In the genomic region with DNA sequence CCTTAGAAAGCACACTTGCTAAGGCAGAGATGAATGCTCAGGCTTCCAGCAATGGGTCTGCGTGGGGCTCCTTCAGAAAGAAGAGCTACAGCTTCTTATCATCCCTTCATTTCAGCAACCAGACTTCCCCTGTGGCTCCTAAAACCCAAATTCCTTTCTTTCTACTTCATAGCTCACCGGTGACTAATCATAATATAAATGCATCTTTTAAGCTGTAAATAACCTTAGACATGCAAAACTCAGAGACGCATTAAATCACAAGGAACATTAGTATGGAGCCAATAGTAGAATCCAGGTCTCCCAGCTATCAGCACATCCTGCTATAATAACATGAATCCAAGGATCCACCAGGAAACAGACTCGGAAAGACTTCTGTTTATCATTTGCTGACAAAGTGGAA, we compare ENCODE assay signal across 15 cellular contexts.
A peak's percentile ranks its signal among the peaks of the same experiment; 100 is the strongest.
DNase-seq lines count a peak whose midpoint lies in the region; ATAC-seq and TF ChIP-seq lines count a peak whose summit lies in the region.
"Had no signal": no experiment of that assay in that cellular context is flagged by ENCODE, and none has a peak within 500 bp of the region (broad histone marks: within the 10 kb centered on the region; RNA-seq: fewer than 3 reads in every experiment).

No MANE protein-coding gene starts in this region.

- TF ChIP-seq CTCF in HFF-Myc (IDR thresholded peaks at IDR 0.05; ENCODE audit: low read depth, low read length, missing control alignments), result no peak
- TF ChIP-seq CTCF in astrocyte of the spinal cord (IDR thresholded peaks at IDR 0.05; ENCODE audit: low read depth, low read length), result no peak
- no peak for TF ChIP-seq CTCF in GM13976 (IDR thresholded peaks at IDR 0.05; ENCODE audit: borderline replicate concordance, control extremely low read depth, extremely low read depth, insufficient read depth, missing control alignments)
- TF ChIP-seq CTCF in suprapubic skin (IDR thresholded peaks at IDR 0.05), result no peak

- H3K27ac ChIP-seq in suprapubic skin, result no peak overlapping the region
- H3K27ac ChIP-seq: esophagus squamous epithelium had no signal

- TF ChIP-seq EP300 in suprapubic skin (IDR thresholded peaks at IDR 0.05), result no peak

- peaks cover 7% of the 10 kb centered on the region for H3K36me3 Mint-ChIP-seq in activated naive CD8-positive, alpha-beta T cell treated with anti-CD3 and anti-CD28 coated beads for 36 hours

- peaks cover 8% of the 10 kb centered on the region for H3K4me1 ChIP-seq in suprapubic skin
- H3K4me1 ChIP-seq: esophagus squamous epithelium had no signal

- WGBS in suprapubic skin, result 39% methylated on average over 4 of the region's 4 CpGs

- peaks cover 8% of the 10 kb centered on the region for H3K9me3 Mint-ChIP-seq in activated naive CD8-positive, alpha-beta T cell treated with anti-CD3 and anti-CD28 coated beads for 36 hours
- H3K9me3 Mint-ChIP-seq: activated naive CD4-positive, alpha-beta T cell treated with anti-CD3 and anti-CD28 coated beads for 36 hours had no signal

- peaks cover 6% of the 10 kb centered on the region for H3K9me3 ChIP-seq in suprapubic skin
- H3K9me3 ChIP-seq: esophagus squamous epithelium had no signal

- H3K27me3 ChIP-seq in suprapubic skin, result no peaks in the 10 kb centered on the region
- H3K27me3 ChIP-seq: esophagus squamous epithelium had no signal

- in situ Hi-C loops in astrocyte of the spinal cord (cut with HindIII; ENCODE audit: low sequenced_read_pairs) (no loop called here), GM13976 (cut with MboI; ENCODE audit: low sequenced_read_pairs, unreplicated experiment) (no loop called here)

- DNase-seq in AG08395 (ENCODE audit: low spot score) (peak; percentile 50), HFF-Myc (ENCODE audit: extremely low read depth, low read depth) (peak; percentile 32), astrocyte of the spinal cord (ENCODE audit: low read depth, low spot score) (peak; percentile 52), kidney glomerular epithelial cell (lab: John Stamatoyannopoulos, UW) (peak; percentile 2), GM13976 (ENCODE audit: low spot score) (no peak), suprapubic skin (ENCODE audit: low spot score in 2 of 2) (no peak)
- DNase-seq in activated naive CD8-positive, alpha-beta T cell treated with anti-CD3 and anti-CD28 coated beads for 36 hours, result no peak
- DNase-seq: activated CD8-positive, alpha-beta T cell treated with anti-CD3 and anti-CD28 coated beads, Interleukin-2, amount 10 ng/mL, durations not matched to agents 7 days and 5 days; activated naive CD4-positive, alpha-beta T cell treated with anti-CD3 and anti-CD28 coated beads for 36 hours; esophagus squamous epithelium; GF-D8; NCI-H1105 treated with DMSO at 0.1 percent for 48 hours; NCI-H510A had no signal

- no peaks in the 10 kb centered on the region for H3K36me3 ChIP-seq in suprapubic skin
- H3K36me3 ChIP-seq: esophagus squamous epithelium had no signal

- no peak overlapping the region for H3K4me3 Mint-ChIP-seq in activated naive CD8-positive, alpha-beta T cell treated with anti-CD3 and anti-CD28 coated beads for 36 hours
- H3K4me3 Mint-ChIP-seq: activated CD8-positive, alpha-beta T cell treated with anti-CD3 and anti-CD28 coated beads, Interleukin-2, amount 10 ng/mL, durations not matched to agents 7 days and 5 days; activated naive CD4-positive, alpha-beta T cell treated with anti-CD3 and anti-CD28 coated beads for 36 hours; B cell had no signal

- H3K27me3 Mint-ChIP-seq in activated naive CD8-positive, alpha-beta T cell treated with anti-CD3 and anti-CD28 coated beads for 36 hours, result peaks cover 3% of the 10 kb centered on the region

- H3K4me3 ChIP-seq in HFF-Myc (replicated peaks; ENCODE audit: low read depth, low read length) (no peak overlapping the region), astrocyte of the spinal cord (ENCODE audit: low read depth, low read length) (no peak overlapping the region), suprapubic skin (no peak overlapping the region)
- H3K4me3 ChIP-seq: esophagus squamous epithelium had no signal

- no peak for TF ChIP-seq POLR2A in suprapubic skin (IDR thresholded peaks at IDR 0.05)

- ATAC-seq in GM21515 (IDR thresholded peaks at IDR 0.05; ENCODE audit: unreplicated experiment), result no peak
- ATAC-seq: activated CD8-positive, alpha-beta T cell treated with anti-CD3 and anti-CD28 coated beads, Interleukin-2, amount 10 ng/mL, durations not matched to agents 7 days and 5 days had no signal

- H3K27ac Mint-ChIP-seq in activated naive CD8-positive, alpha-beta T cell treated with anti-CD3 and anti-CD28 coated beads for 36 hours, result no peak overlapping the region
- H3K27ac Mint-ChIP-seq: activated CD8-positive, alpha-beta T cell treated with anti-CD3 and anti-CD28 coated beads, Interleukin-2, amount 10 ng/mL, durations not matched to agents 7 days and 5 days; activated naive CD4-positive, alpha-beta T cell treated with anti-CD3 and anti-CD28 coated beads for 36 hours; B cell had no signal

- H3K4me1 Mint-ChIP-seq in activated naive CD8-positive, alpha-beta T cell treated with anti-CD3 and anti-CD28 coated beads for 36 hours, result peaks cover 14% of the 10 kb centered on the region

Comparison
In these comparisons a context has a peak if more than half of its experiments do, and no peak if none do; other contexts are left out.
1. DNase-seq: peak in AG08395 (single experiment), HFF-Myc (single experiment), astrocyte of the spinal cord (single experiment) and kidney glomerular epithelial cell (single experiment); none in GM13976 (single experiment), suprapubic skin (0 of 2) and activated naive CD8-positive, alpha-beta T cell treated with anti-CD3 and anti-CD28 coated beads for 36 hours (single experiment).